10 cellular contexts compared by ENCODE assay signal in the genomic region with DNA sequence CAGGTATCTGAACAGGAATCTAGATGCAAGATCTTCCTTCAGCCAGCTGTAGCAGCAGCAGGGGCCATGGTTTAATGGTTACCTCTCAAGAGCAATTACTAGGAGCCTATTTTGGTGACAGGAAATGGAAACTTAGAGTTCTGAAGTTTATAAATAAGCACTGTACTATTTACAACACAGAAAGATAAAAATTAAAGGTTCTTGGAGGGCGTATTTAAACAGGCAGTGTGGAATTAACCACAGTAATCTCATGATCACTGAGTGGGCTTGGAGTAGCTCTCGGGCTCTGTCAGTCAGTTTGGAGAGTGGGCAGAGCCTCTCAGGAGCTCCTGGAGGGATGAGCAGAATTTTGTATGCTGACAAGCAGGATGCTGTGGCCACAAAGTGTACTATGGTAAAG. TPM values are rescaled to one million over a fixed set of nuclear protein-coding genes. Genes with fewer than 3 reads are reported as not detected.
DNase-seq lines count a peak whose midpoint lies in the region; ATAC-seq and TF ChIP-seq lines count a peak whose summit lies in the region.
"Had no signal": no experiment of that assay in that cellular context is flagged by ENCODE, and none has a peak within 500 bp of the region (broad histone marks: within the 10 kb centered on the region; RNA-seq: fewer than 3 reads in every experiment).

No MANE protein-coding gene starts in this region.

- ATAC-seq in GM19324 (IDR thresholded peaks at IDR 0.05; ENCODE audit: low FRiP score, unreplicated experiment) (peak; percentile 56), HG02759 (IDR thresholded peaks at IDR 0.05; ENCODE audit: unreplicated experiment) (peak; percentile 79), HG03571 (IDR thresholded peaks at IDR 0.05; ENCODE audit: unreplicated experiment) (peak; percentile 81)

- H3K27ac ChIP-seq in dorsolateral prefrontal cortex: no peak overlapping the region

- TF ChIP-seq CTCF in GM10266 (IDR thresholded peaks at IDR 0.05; ENCODE audit: control insufficient read depth, insufficient read depth, low read depth, missing control alignments) (no peak), dorsolateral prefrontal cortex (IDR thresholded peaks at IDR 0.05 in 54 of 56, conservative IDR thresholded peaks at IDR 0.05 in 2 of 56; ENCODE audit: low read depth in 1 of 56, partially characterized antibody in 56 of 56) (no peak)

- DNase-seq in GM10266 (ENCODE audit: extremely low spot score): peak; percentile 35
- no peak for DNase-seq in nucleus accumbens (lab: John Stamatoyannopoulos, UW)
- no peak for DNase-seq in dorsolateral prefrontal cortex
- DNase-seq in iPS-NIHi7 (ENCODE audit: extremely low spot score): no peak
- no peak for DNase-seq in HuH-7 (ENCODE audit: low spot score)
- DNase-seq: erythroblast had no signal

- no peak overlapping the region for H3K4me3 ChIP-seq in dorsolateral prefrontal cortex

- peaks cover 0 to 15% (median 0%) of the 10 kb centered on the region in 45 donors for H3K27me3 ChIP-seq in dorsolateral prefrontal cortex

- intact Hi-C loops in dorsolateral prefrontal cortex (cut with DNase I): no loop called here

RNA-seq across cellular contexts. Expression of a gene that starts 10.2 kb away (rescaled TPM):
- under 1 TPM in 5 of 120 experiments, not detected in 115; 0.11 to 0.26 (median 0.16) TPM for total RNA-seq in dorsolateral prefrontal cortex
- total RNA-seq: T-helper 1 cell treated with Interleukin-12 subunit alpha and Interleukin-12 subunit beta and Interleukin-4 antibody, amounts not matched to agents 30 ng/mL and 1 ng/mL, for 36 hours had no signal

RNA-seq across cellular contexts. Expression of a gene that starts 35.4 kb away (rescaled TPM):
- total RNA-seq in dorsolateral prefrontal cortex: 1 to 10 TPM in 1 of 120 experiments, under 1 TPM in 7, not detected in 112; 0.10 to 1.7 (median 0.16) TPM
- total RNA-seq: T-helper 1 cell treated with Interleukin-12 subunit alpha and Interleukin-12 subunit beta and Interleukin-4 antibody, amounts not matched to agents 30 ng/mL and 1 ng/mL, for 36 hours had no signal
